In genomic region chrX:38879631-38880220, GRCh38 we compare ENCODE assay signal across 7 cellular contexts.
DNase-seq lines count a peak whose midpoint lies in the region; ATAC-seq and TF ChIP-seq lines count a peak whose summit lies in the region.

No MANE protein-coding gene starts in this region.

- no peak overlapping the region for H2BK15ac ChIP-seq in mesenchymal stem cell (ENCODE audit: low read depth, poor library complexity, severe bottlenecking)

- DNase-seq in NCI-H2107 (lab: John Stamatoyannopoulos, UW) (peak; percentile 71), left ventricle myocardium inferior (peak; percentile 60), mesenchymal stem cell (no peak), superior temporal gyrus (ENCODE audit: extremely low spot score) (no peak)

- H3K27ac ChIP-seq in left ventricle myocardium inferior (replicated peaks) (peak overlapping the region; percentile 51), mesenchymal stem cell (ENCODE audit: low read length, poor library complexity, severe bottlenecking) (no peak overlapping the region)

- no peak overlapping the region for H3K18ac ChIP-seq in mesenchymal stem cell (ENCODE audit: low read depth in 1 of 2, low read length in 2 of 2)

- H4K91ac ChIP-seq in mesenchymal stem cell (ENCODE audit: low read length): no peak overlapping the region

- H2AK5ac ChIP-seq in mesenchymal stem cell (ENCODE audit: low read length, severe bottlenecking): no peak overlapping the region

- no peak overlapping the region for H3K4ac ChIP-seq in mesenchymal stem cell (ENCODE audit: low read depth in 1 of 2, low read length in 2 of 2)

- H3K4me3 ChIP-seq in left ventricle myocardium inferior (no peak overlapping the region), mesenchymal stem cell (ENCODE audit: insufficient read depth in 1 of 2, low read depth in 1 of 2, low read length in 2 of 2) (peak overlapping the region in 1 of 2 experiments; percentile 1)

- WGBS in mesenchymal stem cell: 90% methylated on average over 4 of the region's 4 CpGs

- H3K9ac ChIP-seq in mesenchymal stem cell (ENCODE audit: low read length): no peak overlapping the region

- peak; percentile 62 for ATAC-seq in GM18873 (IDR thresholded peaks at IDR 0.05; ENCODE audit: low FRiP score, unreplicated experiment)
- peak; percentile 60 for ATAC-seq in HG02938 (IDR thresholded peaks at IDR 0.05; ENCODE audit: unreplicated experiment)
- no peak for ATAC-seq in HG02623 (IDR thresholded peaks at IDR 0.05; ENCODE audit: unreplicated experiment)

- no peak overlapping the region for H3K23ac ChIP-seq in mesenchymal stem cell (ENCODE audit: low read length in 2 of 2)

- H3K27me3 ChIP-seq in left ventricle myocardium inferior (ENCODE audit: low read depth): no peaks in the 10 kb centered on the region
- H3K27me3 ChIP-seq in mesenchymal stem cell (ENCODE audit: control insufficient read depth in 1 of 2, insufficient read depth in 1 of 2, low read length in 2 of 2): no peaks in the 10 kb centered on the region

- H3K36me3 ChIP-seq in left ventricle myocardium inferior (no peaks in the 10 kb centered on the region), mesenchymal stem cell (ENCODE audit: control insufficient read depth in 1 of 2, insufficient read depth in 2 of 2, low read depth in 1 of 2, low read length in 2 of 2) (no peaks in the 10 kb centered on the region)

- no peak overlapping the region for H2BK12ac ChIP-seq in mesenchymal stem cell (ENCODE audit: low read length in 2 of 2)

- no peaks in the 10 kb centered on the region for H3K79me1 ChIP-seq in mesenchymal stem cell (replicated peaks; ENCODE audit: low read length, poor library complexity, severe bottlenecking)

- no peak overlapping the region for H2AFZ ChIP-seq in mesenchymal stem cell (ENCODE audit: low read depth, low read length)

- H3K4me1 ChIP-seq in left ventricle myocardium inferior (peaks cover 12% of the 10 kb centered on the region), mesenchymal stem cell (ENCODE audit: control insufficient read depth, insufficient read depth, low read depth, low read length) (no peaks in the 10 kb centered on the region)

- H4K8ac ChIP-seq in mesenchymal stem cell (ENCODE audit: low read length): no peak overlapping the region

- H3K9me3 ChIP-seq in left ventricle myocardium inferior (replicated peaks) (no peaks in the 10 kb centered on the region), mesenchymal stem cell (ENCODE audit: control insufficient read depth, low read length) (peaks cover 5% of the 10 kb centered on the region)

- no peak overlapping the region for H2BK120ac ChIP-seq in mesenchymal stem cell (ENCODE audit: low read depth, low read length)

- no peak overlapping the region for H3K4me2 ChIP-seq in mesenchymal stem cell (ENCODE audit: low read length, poor library complexity, severe bottlenecking)

- intact Hi-C loops in left ventricle myocardium inferior (cut with micrococcal nuclease): no loop called here

- no peak overlapping the region for H3K14ac ChIP-seq in mesenchymal stem cell (ENCODE audit: low read length in 2 of 2)

- H2BK5ac ChIP-seq in mesenchymal stem cell (ENCODE audit: low read depth, low read length, poor library complexity, severe bottlenecking): no peak overlapping the region

- TF ChIP-seq CTCF in left ventricle myocardium inferior (IDR thresholded peaks at IDR 0.05; ENCODE audit: borderline replicate concordance): no peak

Comparison
In these comparisons a context has a peak if more than half of its experiments do, and no peak if none do; other contexts are left out.
1. DNase-seq: peak in NCI-H2107 (single experiment) and left ventricle myocardium inferior (single experiment); none in mesenchymal stem cell (single experiment) and superior temporal gyrus (single experiment).